In the genomic region with DNA sequence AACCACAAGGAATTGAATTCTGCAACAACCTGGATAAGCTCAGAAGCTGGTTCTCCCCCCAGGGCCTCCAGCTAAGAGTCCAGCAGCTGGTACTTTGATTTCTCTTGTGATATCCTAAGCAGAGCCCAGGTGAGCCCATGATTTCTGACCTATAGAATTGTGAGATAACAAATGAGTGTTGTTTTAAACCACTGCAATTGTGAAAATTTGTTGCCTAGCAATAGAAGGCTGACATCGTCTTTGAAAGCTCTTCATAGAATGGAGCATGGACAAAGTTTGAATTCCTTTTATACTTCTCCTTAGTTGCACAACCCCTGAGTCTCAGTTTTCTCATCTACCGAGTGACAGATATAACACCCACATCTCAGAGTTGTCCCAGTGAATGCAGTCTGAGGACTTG, we compare ENCODE assay signal across 10 cellular contexts.
"Had no signal": no experiment of that assay in that cellular context is flagged by ENCODE, and none has a peak within 500 bp of the region (broad histone marks: within the 10 kb centered on the region; RNA-seq: fewer than 3 reads in every experiment).

No MANE protein-coding gene starts in this region.

- H3K4me3 Mint-ChIP-seq: GM23338, H9, HFFc6 had no signal

- DNase-seq: GM23248, GOT3, H7, H9, HCEC 1CT, HFFc6 had no signal

- H3K9me3 ChIP-seq: HAP-1 had no signal

- H3K27ac Mint-ChIP-seq: GM23338, H9, HFFc6 had no signal

- H3K4me3 ChIP-seq: GM23248, GM23338, HAP-1 had no signal

- H3K9ac ChIP-seq: GM23248 had no signal

- ATAC-seq: GM23338 had no signal

- H2AFZ ChIP-seq: GM23248, GM23338 had no signal

- H3K36me3 ChIP-seq: HAP-1 had no signal

- H3K4me2 ChIP-seq: GM23338 had no signal

- FAIRE-seq: H1, H54 had no signal

- H3K9me3 Mint-ChIP-seq: HFFc6 had no signal

- H3K4me1 ChIP-seq: HAP-1 had no signal

- H3K27ac ChIP-seq: GM23248 had no signal
